Comparison of ENCODE assay signal across 3 cellular contexts in the genomic region with DNA sequence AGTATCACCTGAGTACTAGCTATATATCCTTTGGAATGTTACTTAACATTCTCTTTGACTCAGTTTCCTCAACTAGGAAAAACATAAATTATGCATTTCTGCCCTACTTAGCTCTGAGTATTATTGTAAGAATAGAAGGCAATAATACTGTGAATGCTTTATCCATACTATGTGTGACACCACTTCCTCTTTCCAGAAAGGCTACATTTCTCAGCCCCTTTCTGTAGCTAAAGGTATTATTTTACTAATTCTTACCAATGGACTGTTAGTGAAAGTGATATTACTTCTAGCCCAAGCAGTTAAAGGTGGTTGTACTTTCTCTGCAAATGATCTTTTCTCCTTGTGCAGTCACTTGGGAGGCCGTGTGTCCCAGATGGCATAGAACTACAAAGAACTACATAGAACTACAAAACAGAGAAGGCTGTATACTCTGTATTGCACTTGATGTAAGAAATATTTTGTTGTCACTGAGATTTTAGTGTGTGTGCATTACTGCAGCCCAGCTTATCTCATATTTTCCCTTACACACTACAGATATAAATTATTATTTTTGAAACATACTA.
TF ChIP-seq lines count a peak whose summit lies in the region.

No MANE protein-coding gene starts in this region.

TF ChIP-seq in GM12891, 5 proteins besides CTCF, POLR2A, EP300 and RAD21:
- TF ChIP-seq POU2F2 (IDR thresholded peaks at IDR 0.05; ENCODE audit: low read depth, low read length) (no peak), TAF1 (IDR thresholded peaks at IDR 0.05; ENCODE audit: low read depth, low read length) (no peak), SPI1 (IDR thresholded peaks at IDR 0.05; ENCODE audit: low read depth, low read length) (peak; percentile 90)

TF ChIP-seq in GM23338, 12 proteins besides CTCF, POLR2A, EP300 and RAD21 (continues in another document):
- TF ChIP-seq POLR2AphosphoS5 (IDR thresholded peaks at IDR 0.05; ENCODE audit: low read depth): no peak
- TF ChIP-seq STAT1 (IDR thresholded peaks at IDR 0.05; ENCODE audit: unreplicated experiment): no peak
- no peak for TF ChIP-seq ZNF114 (CRISPR knock-in tag; IDR thresholded peaks at IDR 0.05)
- TF ChIP-seq, protein P1, sequence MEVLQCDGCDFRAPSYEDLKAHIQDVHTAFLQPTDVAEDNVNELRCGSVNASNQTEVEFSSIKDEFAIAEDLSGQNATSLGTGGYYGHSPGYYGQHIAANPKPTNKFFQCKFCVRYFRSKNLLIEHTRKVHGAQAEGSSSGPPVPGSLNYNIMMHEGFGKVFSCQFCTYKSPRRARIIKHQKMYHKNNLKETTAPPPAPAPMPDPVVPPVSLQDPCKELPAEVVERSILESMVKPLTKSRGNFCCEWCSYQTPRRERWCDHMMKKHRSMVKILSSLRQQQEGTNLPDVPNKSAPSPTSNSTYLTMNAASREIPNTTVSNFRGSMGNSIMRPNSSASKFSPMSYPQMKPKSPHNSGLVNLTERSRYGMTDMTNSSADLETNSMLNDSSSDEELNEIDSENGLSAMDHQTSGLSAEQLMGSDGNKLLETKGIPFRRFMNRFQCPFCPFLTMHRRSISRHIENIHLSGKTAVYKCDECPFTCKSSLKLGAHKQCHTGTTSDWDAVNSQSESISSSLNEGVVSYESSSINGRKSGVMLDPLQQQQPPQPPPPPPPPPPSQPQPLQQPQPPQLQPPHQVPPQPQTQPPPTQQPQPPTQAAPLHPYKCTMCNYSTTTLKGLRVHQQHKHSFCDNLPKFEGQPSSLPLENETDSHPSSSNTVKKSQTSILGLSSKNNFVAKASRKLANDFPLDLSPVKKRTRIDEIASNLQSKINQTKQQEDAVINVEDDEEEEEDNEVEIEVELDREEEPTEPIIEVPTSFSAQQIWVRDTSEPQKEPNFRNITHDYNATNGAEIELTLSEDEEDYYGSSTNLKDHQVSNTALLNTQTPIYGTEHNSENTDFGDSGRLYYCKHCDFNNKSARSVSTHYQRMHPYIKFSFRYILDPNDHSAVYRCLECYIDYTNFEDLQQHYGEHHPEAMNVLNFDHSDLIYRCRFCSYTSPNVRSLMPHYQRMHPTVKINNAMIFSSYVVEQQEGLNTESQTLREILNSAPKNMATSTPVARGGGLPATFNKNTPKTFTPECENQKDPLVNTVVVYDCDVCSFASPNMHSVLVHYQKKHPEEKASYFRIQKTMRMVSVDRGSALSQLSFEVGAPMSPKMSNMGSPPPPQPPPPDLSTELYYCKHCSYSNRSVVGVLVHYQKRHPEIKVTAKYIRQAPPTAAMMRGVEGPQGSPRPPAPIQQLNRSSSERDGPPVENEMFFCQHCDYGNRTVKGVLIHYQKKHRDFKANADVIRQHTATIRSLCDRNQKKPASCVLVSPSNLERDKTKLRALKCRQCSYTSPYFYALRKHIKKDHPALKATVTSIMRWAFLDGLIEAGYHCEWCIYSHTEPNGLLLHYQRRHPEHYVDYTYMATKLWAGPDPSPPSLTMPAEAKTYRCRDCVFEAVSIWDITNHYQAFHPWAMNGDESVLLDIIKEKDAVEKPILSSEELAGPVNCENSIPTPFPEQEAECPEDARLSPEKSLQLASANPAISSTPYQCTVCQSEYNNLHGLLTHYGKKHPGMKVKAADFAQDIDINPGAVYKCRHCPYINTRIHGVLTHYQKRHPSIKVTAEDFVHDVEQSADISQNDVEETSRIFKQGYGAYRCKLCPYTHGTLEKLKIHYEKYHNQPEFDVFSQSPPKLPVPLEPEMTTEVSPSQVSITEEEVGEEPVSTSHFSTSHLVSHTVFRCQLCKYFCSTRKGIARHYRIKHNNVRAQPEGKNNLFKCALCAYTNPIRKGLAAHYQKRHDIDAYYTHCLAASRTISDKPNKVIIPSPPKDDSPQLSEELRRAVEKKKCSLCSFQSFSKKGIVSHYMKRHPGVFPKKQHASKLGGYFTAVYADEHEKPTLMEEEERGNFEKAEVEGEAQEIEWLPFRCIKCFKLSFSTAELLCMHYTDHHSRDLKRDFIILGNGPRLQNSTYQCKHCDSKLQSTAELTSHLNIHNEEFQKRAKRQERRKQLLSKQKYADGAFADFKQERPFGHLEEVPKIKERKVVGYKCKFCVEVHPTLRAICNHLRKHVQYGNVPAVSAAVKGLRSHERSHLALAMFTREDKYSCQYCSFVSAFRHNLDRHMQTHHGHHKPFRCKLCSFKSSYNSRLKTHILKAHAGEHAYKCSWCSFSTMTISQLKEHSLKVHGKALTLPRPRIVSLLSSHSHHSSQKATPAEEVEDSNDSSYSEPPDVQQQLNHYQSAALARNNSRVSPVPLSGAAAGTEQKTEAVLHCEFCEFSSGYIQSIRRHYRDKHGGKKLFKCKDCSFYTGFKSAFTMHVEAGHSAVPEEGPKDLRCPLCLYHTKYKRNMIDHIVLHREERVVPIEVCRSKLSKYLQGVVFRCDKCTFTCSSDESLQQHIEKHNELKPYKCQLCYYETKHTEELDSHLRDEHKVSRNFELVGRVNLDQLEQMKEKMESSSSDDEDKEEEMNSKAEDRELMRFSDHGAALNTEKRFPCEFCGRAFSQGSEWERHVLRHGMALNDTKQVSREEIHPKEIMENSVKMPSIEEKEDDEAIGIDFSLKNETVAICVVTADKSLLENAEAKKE (CRISPR knock-in tag; IDR thresholded peaks at IDR 0.05): no peak
- TF ChIP-seq EZH2 (IDR thresholded peaks at IDR 0.05; ENCODE audit: low read depth, unreplicated experiment): no peak
- no peak for TF ChIP-seq EZH2phosphoT487 (IDR thresholded peaks at IDR 0.05; ENCODE audit: unreplicated experiment)
- TF ChIP-seq, protein P2, sequence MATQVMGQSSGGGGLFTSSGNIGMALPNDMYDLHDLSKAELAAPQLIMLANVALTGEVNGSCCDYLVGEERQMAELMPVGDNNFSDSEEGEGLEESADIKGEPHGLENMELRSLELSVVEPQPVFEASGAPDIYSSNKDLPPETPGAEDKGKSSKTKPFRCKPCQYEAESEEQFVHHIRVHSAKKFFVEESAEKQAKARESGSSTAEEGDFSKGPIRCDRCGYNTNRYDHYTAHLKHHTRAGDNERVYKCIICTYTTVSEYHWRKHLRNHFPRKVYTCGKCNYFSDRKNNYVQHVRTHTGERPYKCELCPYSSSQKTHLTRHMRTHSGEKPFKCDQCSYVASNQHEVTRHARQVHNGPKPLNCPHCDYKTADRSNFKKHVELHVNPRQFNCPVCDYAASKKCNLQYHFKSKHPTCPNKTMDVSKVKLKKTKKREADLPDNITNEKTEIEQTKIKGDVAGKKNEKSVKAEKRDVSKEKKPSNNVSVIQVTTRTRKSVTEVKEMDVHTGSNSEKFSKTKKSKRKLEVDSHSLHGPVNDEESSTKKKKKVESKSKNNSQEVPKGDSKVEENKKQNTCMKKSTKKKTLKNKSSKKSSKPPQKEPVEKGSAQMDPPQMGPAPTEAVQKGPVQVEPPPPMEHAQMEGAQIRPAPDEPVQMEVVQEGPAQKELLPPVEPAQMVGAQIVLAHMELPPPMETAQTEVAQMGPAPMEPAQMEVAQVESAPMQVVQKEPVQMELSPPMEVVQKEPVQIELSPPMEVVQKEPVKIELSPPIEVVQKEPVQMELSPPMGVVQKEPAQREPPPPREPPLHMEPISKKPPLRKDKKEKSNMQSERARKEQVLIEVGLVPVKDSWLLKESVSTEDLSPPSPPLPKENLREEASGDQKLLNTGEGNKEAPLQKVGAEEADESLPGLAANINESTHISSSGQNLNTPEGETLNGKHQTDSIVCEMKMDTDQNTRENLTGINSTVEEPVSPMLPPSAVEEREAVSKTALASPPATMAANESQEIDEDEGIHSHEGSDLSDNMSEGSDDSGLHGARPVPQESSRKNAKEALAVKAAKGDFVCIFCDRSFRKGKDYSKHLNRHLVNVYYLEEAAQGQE (IDR thresholded peaks at IDR 0.05; ENCODE audit: unreplicated experiment): no peak
- TF ChIP-seq JUNB (IDR thresholded peaks at IDR 0.05; ENCODE audit: unreplicated experiment): no peak

TF ChIP-seq in K562, 482 proteins besides CTCF, POLR2A, EP300 and RAD21:
- TF ChIP-seq SPI1 (IDR thresholded peaks at IDR 0.05; ENCODE audit: borderline replicate concordance, low read depth, low read length) (peak; percentile 79; the same call in 1 of the 2 replicates), RUNX1 (IDR thresholded peaks at IDR 0.05; ENCODE audit: low read depth) (no peak)
